ENCODE assay signal across 26 cellular contexts in genomic region chr19:41577144-41577830, GRCh38. TPM values are rescaled to one million over a fixed set of nuclear protein-coding genes. Genes with fewer than 3 reads are reported as not detected.
DNase-seq lines count a peak whose midpoint lies in the region; ATAC-seq, FAIRE-seq and TF ChIP-seq lines count a peak whose summit lies in the region.
"Had no signal": no experiment of that assay in that cellular context is flagged by ENCODE, and none has a peak within 500 bp of the region (broad histone marks: within the 10 kb centered on the region; RNA-seq: fewer than 3 reads in every experiment).

No MANE protein-coding gene starts in this region.

- CTCF ChIA-PET in K562 (lab: Yijun Ruan, JAX; ENCODE audit: low intra/inter-chr PET ratio): no interaction called here

- ATAC-seq in activated T-cell treated with anti-CD3 and anti-CD28 coated beads, Interleukin-2, amount 50 U/mL, for 72 hours (replicated peaks in 1 of 2): no peak
- ATAC-seq in K562 (peak; percentile 28; the same call in 1 of the 3 replicates), GM18520 (IDR thresholded peaks at IDR 0.05; ENCODE audit: unreplicated experiment) (no peak), HG03457 (IDR thresholded peaks at IDR 0.05; ENCODE audit: unreplicated experiment) (no peak)
- no peak for ATAC-seq in stimulated activated memory B cell treated with anti-CD40 and anti-IgM and Interleukin-4, amounts not matched to agents 10 μg/mL and 1 μg/mL and 100 μg/mL, for 72 hours
- ATAC-seq: Panc1, upper lobe of right lung had no signal

- H3K4me3 Mint-ChIP-seq in activated T-cell treated with anti-CD3 and anti-CD28 coated beads, Interleukin-2, amount 50 U/mL, for 72 hours: peak overlapping the region; percentile 82 to 84
- H3K4me3 Mint-ChIP-seq in stimulated activated memory B cell treated with anti-CD40 and anti-IgM and Interleukin-4, amounts not matched to agents 10 μg/mL and 1 μg/mL and 100 μg/mL, for 72 hours: no peak overlapping the region
- H3K4me3 Mint-ChIP-seq: brain, endodermal cell had no signal

- H3K9me1 ChIP-seq in K562 (ENCODE audit: control insufficient read depth, insufficient read depth, low read length): no peaks in the 10 kb centered on the region

- H3K36me3 Mint-ChIP-seq in activated T-cell treated with anti-CD3 and anti-CD28 coated beads, Interleukin-2, amount 50 U/mL, for 72 hours (ENCODE audit: insufficient read depth in 2 of 2): peaks cover 16 to 28% of the 10 kb centered on the region in 2 donors
- peaks cover 49% of the 10 kb centered on the region for H3K36me3 Mint-ChIP-seq in stimulated activated memory B cell treated with anti-CD40 and anti-IgM and Interleukin-4, amounts not matched to agents 10 μg/mL and 1 μg/mL and 100 μg/mL, for 72 hours
- H3K36me3 Mint-ChIP-seq: brain had no signal

- no peak overlapping the region for H3K9ac ChIP-seq in K562 (ENCODE audit: insufficient read depth in 1 of 2, low read depth in 2 of 2, low read length in 2 of 2)

- no peak overlapping the region for H3K4me3 ChIP-seq in K562
- H3K4me3 ChIP-seq: coronary artery had no signal

- no peak for DNase-seq in activated T-cell treated with anti-CD3 and anti-CD28 coated beads, Interleukin-2, amount 50 U/mL, for 72 hours
- DNase-seq in activated T-cell treated with anti-CD3 and anti-CD28 coated beads for 4 hours: no peak
- DNase-seq in GM13976 (ENCODE audit: low spot score): peak; percentile 5
- DNase-seq in K562 (ENCODE audit: extremely low read depth in 1 of 4, low spot score in 3 of 4): no peak
- DNase-seq in GM12892 (ENCODE audit: insufficient read length): no peak
- DNase-seq: ACHN; activated CD4-positive, alpha-beta T cell treated with anti-CD3 and anti-CD28 coated beads, Interleukin-2, amount 50 U/mL, for 48 hours; C1 segment of cervical spinal cord; endodermal cell; NCI-H1417; NCI-H2107; NCI-H510A treated with DMSO at 0.1 percent for 48 hours; stimulated activated CD4-positive, alpha-beta T cell treated with anti-CD3 and anti-CD28 coated beads, Interleukin-4, amount 100 ng/mL, for 24 hours; upper lobe of right lung had no signal

- in situ Hi-C loops in GM13976 (cut with MboI; ENCODE audit: low sequenced_read_pairs, unreplicated experiment) (no loop called here), K562 (cut with MboI) (loop anchor here (10.0 kb wide), 1 partner anchor 372 kb away; no protein-coding TSS in a partner anchor)

- POLR2A ChIA-PET in K562 (lab: Yijun Ruan, JAX): no interaction called here

- H3K27ac ChIP-seq in K562 (ENCODE audit: extremely low read depth, low read depth, low read length): no peak overlapping the region
- H3K27ac ChIP-seq: coronary artery had no signal

- FAIRE-seq in K562 (lab: Jason Lieb, UNC) (no peak), GM12892 (lab: Jason Lieb, UNC) (no peak)

- no peak for TF ChIP-seq EP300 in K562 (IDR thresholded peaks at IDR 0.05; ENCODE audit: low read length)

- TF ChIP-seq POLR2A in K562 (conservative IDR thresholded peaks at IDR 0.05) (no peak), GM12892 (IDR thresholded peaks at IDR 0.05; ENCODE audit: low read depth, low read length) (no peak)

- no peak for TF ChIP-seq CTCF in GM13976 (IDR thresholded peaks at IDR 0.05; ENCODE audit: borderline replicate concordance, control extremely low read depth, extremely low read depth, insufficient read depth, missing control alignments)
- no peak for TF ChIP-seq CTCF in K562 (IDR thresholded peaks at IDR 0.05 in 2 of 3, conservative IDR thresholded peaks at IDR 0.05 in 1 of 3; ENCODE audit: insufficient read depth in 2 of 3, low read depth in 1 of 3, low read length in 3 of 3)

- H3K27me3 ChIP-seq in K562 (ENCODE audit: control insufficient read depth in 2 of 2, insufficient read depth in 2 of 2, low read length in 2 of 2): no peaks in the 10 kb centered on the region
- H3K27me3 ChIP-seq: upper lobe of right lung had no signal

- H3K4me1 ChIP-seq in K562 (replicated peaks in 1 of 2; ENCODE audit: control insufficient read depth in 2 of 2, insufficient read depth in 2 of 2, low read length in 2 of 2): no peaks in the 10 kb centered on the region
- H3K4me1 ChIP-seq: upper lobe of right lung had no signal

- H3K4me1 Mint-ChIP-seq in activated T-cell treated with anti-CD3 and anti-CD28 coated beads, Interleukin-2, amount 50 U/mL, for 72 hours (ENCODE audit: low read depth): peaks cover 25% of the 10 kb centered on the region
- H3K4me1 Mint-ChIP-seq in stimulated activated memory B cell treated with anti-CD40 and anti-IgM and Interleukin-4, amounts not matched to agents 10 μg/mL and 1 μg/mL and 100 μg/mL, for 72 hours: peaks cover 34% of the 10 kb centered on the region
- H3K4me1 Mint-ChIP-seq: brain, endodermal cell had no signal

- no peak overlapping the region for H3K27ac Mint-ChIP-seq in activated T-cell treated with anti-CD3 and anti-CD28 coated beads, Interleukin-2, amount 50 U/mL, for 72 hours
- H3K27ac Mint-ChIP-seq in stimulated activated memory B cell treated with anti-CD40 and anti-IgM and Interleukin-4, amounts not matched to agents 10 μg/mL and 1 μg/mL and 100 μg/mL, for 72 hours: peak overlapping the region; percentile 92
- H3K27ac Mint-ChIP-seq: brain, endodermal cell had no signal

- WGBS in K562 (ENCODE audit: insufficient coverage, low coverage, missing lambda C conversion rate): 4% methylated on average over 19 of the region's 19 CpGs

- no peaks in the 10 kb centered on the region for H3K27me3 Mint-ChIP-seq in activated T-cell treated with anti-CD3 and anti-CD28 coated beads, Interleukin-2, amount 50 U/mL, for 72 hours (ENCODE audit: low read depth)
- H3K27me3 Mint-ChIP-seq in stimulated activated memory B cell treated with anti-CD40 and anti-IgM and Interleukin-4, amounts not matched to agents 10 μg/mL and 1 μg/mL and 100 μg/mL, for 72 hours: no peaks in the 10 kb centered on the region

- H3K79me2 ChIP-seq in K562 (ENCODE audit: control insufficient read depth, insufficient read depth, low read length): no peaks in the 10 kb centered on the region

- BruUV-seq in K562 (replicated peaks; lab: Mats Ljungman, UMichigan): no TSS peak

- H3K9me3 Mint-ChIP-seq in activated T-cell treated with anti-CD3 and anti-CD28 coated beads, Interleukin-2, amount 50 U/mL, for 72 hours: peaks cover 4 to 7% of the 10 kb centered on the region in 2 donors
- peaks cover 11% of the 10 kb centered on the region for H3K9me3 Mint-ChIP-seq in stimulated activated memory B cell treated with anti-CD40 and anti-IgM and Interleukin-4, amounts not matched to agents 10 μg/mL and 1 μg/mL and 100 μg/mL, for 72 hours

- H4K20me1 ChIP-seq in K562 (replicated peaks; ENCODE audit: control insufficient read depth, insufficient read depth, low read length): no peaks in the 10 kb centered on the region

- H2AFZ ChIP-seq in K562 (ENCODE audit: low read depth, low read length): no peak overlapping the region

- intact Hi-C loops in K562 (cut with micrococcal nuclease): no loop called here

- no peaks in the 10 kb centered on the region for H3K36me3 ChIP-seq in K562 (ENCODE audit: control insufficient read depth, insufficient read depth, low read length)
- H3K36me3 ChIP-seq: upper lobe of right lung had no signal

- no peak overlapping the region for H3K4me2 ChIP-seq in K562 (ENCODE audit: insufficient read depth, low read length)

- no peaks in the 10 kb centered on the region; the same call in 1 of the 2 replicates for H3K9me3 ChIP-seq in K562 (replicated peaks; ENCODE audit: control insufficient read depth, insufficient read depth, low read depth, low read length)

- TF ChIP-seq RAD21 in K562 (CRISPR knock-in tag; conservative IDR thresholded peaks at IDR 0.05 in 1 of 2, IDR thresholded peaks at IDR 0.05 in 1 of 2): no peak

RNA-seq across cellular contexts. Expression of gene CEACAM21, which starts 1.3 kb away (rescaled TPM):
- total RNA-seq in activated T-cell treated with anti-CD3 and anti-CD28 coated beads, Interleukin-2, amount 50 U/mL, for 72 hours: 10 to 100 TPM; 38.4 to 41.7 TPM
- not detected in 2 replicates for total RNA-seq in K562 (2011; cell fraction: chromatin; rRNA removed; ENCODE audit: low replicate concordance)
- total RNA-seq in K562 (2011; cell fraction: nucleolus; rRNA removed): not detected in 2 replicates
- not detected in 2 replicates for total RNA-seq in K562 (2011; cell fraction: nucleoplasm; rRNA removed)
- total RNA-seq in K562 (2014; rRNA removed): 0.12 and 0.14 TPM in 2 replicates
- total RNA-seq in K562 (2014; rRNA removed; fragmentation: Illumina TruSeq; extraction: Trizol): 0.13 and 0.18 TPM in 2 replicates
- total RNA-seq in K562 (2015; rRNA removed; fragmentation: Illumina TruSeq; extraction: Trizol): 0.40 and 0.49 TPM in 2 replicates
- 0.18 TPM in 2 replicates for total RNA-seq in K562 (2021)
- 0.06 TPM in 1 of 2 replicates, not detected in the other for polyA plus RNA-seq in K562 (2011; rRNA removed)
- polyA plus RNA-seq in K562 (2011; cell fraction: cytosol; rRNA removed): not detected in 2 replicates
- polyA plus RNA-seq in K562 (2011; cell fraction: nucleus; rRNA removed): not detected in 2 replicates
- 0.14 and 4.0 TPM in 2 replicates for polyA plus RNA-seq in K562 (2012)
- polyA plus RNA-seq in K562 (2014; fragmentation: Illumina TruSeq; extraction: Trizol): 0.24 and 0.30 TPM in 2 replicates
- polyA plus RNA-seq in K562 (2014; fragmentation: Nextera tagmentation; extraction: Ambion mirVana): under 1 TPM in 1 of 2 experiments, not detected in 1; 0.24 TPM
- 0.11 TPM in 1 of 2 replicates, not detected in the other for polyA plus RNA-seq in K562 (2014; rRNA removed)
- not detected in 2 replicates for polyA minus RNA-seq in K562 (2011; rRNA and poly(A)+ RNA removed)
- polyA minus RNA-seq in K562 (2011; cell fraction: cytosol; rRNA and poly(A)+ RNA removed): not detected in 2 replicates
- not detected in 2 replicates for polyA minus RNA-seq in K562 (2011; cell fraction: nucleus; rRNA and poly(A)+ RNA removed)
- 21.8 TPM for polyA plus RNA-seq in GM12892 (2012; ENCODE audit: missing spikeins)
- total RNA-seq: kidney epithelial cell, MCF 10A, renal cortical epithelial cell had no signal

RNA-seq across cellular contexts. Expression of gene CEACAM4, which starts 49.6 kb away (rescaled TPM):
- not detected for total RNA-seq in activated T-cell treated with anti-CD3 and anti-CD28 coated beads, Interleukin-2, amount 50 U/mL, for 72 hours
- not detected in 2 replicates for total RNA-seq in K562 (2011; cell fraction: chromatin; rRNA removed; ENCODE audit: low replicate concordance)
- total RNA-seq in K562 (2011; cell fraction: nucleolus; rRNA removed): not detected in 2 replicates
- not detected in 2 replicates for total RNA-seq in K562 (2011; cell fraction: nucleoplasm; rRNA removed)
- total RNA-seq in K562 (2014; rRNA removed): not detected in 2 replicates
- not detected in 2 replicates for total RNA-seq in K562 (2014; rRNA removed; fragmentation: Illumina TruSeq; extraction: Trizol)
- total RNA-seq in K562 (2015; rRNA removed; fragmentation: Illumina TruSeq; extraction: Trizol): not detected in 2 replicates
- total RNA-seq in K562 (2021): not detected in 2 replicates
- not detected in 2 replicates for polyA plus RNA-seq in K562 (2011; rRNA removed)
- not detected in 2 replicates for polyA plus RNA-seq in K562 (2011; cell fraction: cytosol; rRNA removed)
- polyA plus RNA-seq in K562 (2011; cell fraction: nucleus; rRNA removed): not detected in 2 replicates
- not detected in 2 replicates for polyA plus RNA-seq in K562 (2012)
- not detected in 2 replicates for polyA plus RNA-seq in K562 (2014; fragmentation: Illumina TruSeq; extraction: Trizol)
- polyA plus RNA-seq in K562 (2014; fragmentation: Nextera tagmentation; extraction: Ambion mirVana): not detected
- polyA plus RNA-seq in K562 (2014; rRNA removed): not detected in 2 replicates
- not detected in 2 replicates for polyA minus RNA-seq in K562 (2011; rRNA and poly(A)+ RNA removed)
- not detected in 2 replicates for polyA minus RNA-seq in K562 (2011; cell fraction: cytosol; rRNA and poly(A)+ RNA removed)
- not detected in 2 replicates for polyA minus RNA-seq in K562 (2011; cell fraction: nucleus; rRNA and poly(A)+ RNA removed)
- polyA plus RNA-seq in GM12892 (2012; ENCODE audit: missing spikeins): not detected
- total RNA-seq: endodermal cell; H4; kidney epithelial cell; lung microvascular endothelial cell; MCF 10A; renal cortical epithelial cell; T-helper 1 cell treated with Interleukin-12 subunit alpha and Interleukin-12 subunit beta and Interleukin-4 antibody, amounts not matched to agents 30 ng/mL and 1 ng/mL, for 36 hours had no signal

Comparison
In these comparisons a context has a peak if more than half of its experiments do, and no peak if none do; other contexts are left out.
1. RNA of gene CEACAM21, which starts 1.3 kb away (total RNA-seq): 38.4 to 41.7 TPM in activated T-cell treated with anti-CD3 and anti-CD28 coated beads, Interleukin-2, amount 50 U/mL, for 72 hours; 0.12 to 0.49 TPM in K562; every median in the first group is over 10 times any median in the second.